In the genomic region with DNA sequence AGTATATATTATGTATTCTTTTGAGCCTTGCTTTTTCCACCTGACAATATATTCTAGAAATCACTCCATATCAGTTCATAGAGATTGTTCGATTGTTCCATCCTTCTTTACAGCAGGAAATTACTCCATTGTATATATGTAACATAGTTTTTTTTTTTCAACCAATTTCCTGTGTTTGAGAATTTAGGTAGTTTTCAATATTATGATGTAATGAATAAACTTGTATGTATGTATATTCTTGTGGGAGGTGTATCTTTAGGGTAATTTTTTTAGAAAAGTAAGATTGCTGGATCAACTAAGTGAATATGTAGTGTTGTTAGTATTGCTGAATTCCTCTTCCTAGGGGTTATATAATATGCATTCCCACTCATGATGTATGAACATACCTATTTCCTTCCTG, we compare ENCODE assay signal across 8 cellular contexts.
"Had no signal": no experiment of that assay in that cellular context is flagged by ENCODE, and none has a peak within 500 bp of the region (broad histone marks: within the 10 kb centered on the region; RNA-seq: fewer than 3 reads in every experiment).

No MANE protein-coding gene starts in this region.

- H3K4me3 ChIP-seq: GM23338, K562 had no signal

- DNase-seq: H9, HCEC 1CT, HFFc6, IMR-90 had no signal

- H3K27ac Mint-ChIP-seq: GM23338, H9, HFFc6 had no signal

- H3K4me3 Mint-ChIP-seq: GM23338, H9, HFFc6 had no signal

- H3K27ac ChIP-seq: HL-60 had no signal

- H3K4me1 Mint-ChIP-seq: GM23338 had no signal

- ATAC-seq: GM23338, K562 had no signal

- H2AFZ ChIP-seq: GM23338 had no signal

- H3K4me2 ChIP-seq: GM23338 had no signal

- FAIRE-seq: H1, K562 had no signal
